ENCODE assay signal across 8 cellular contexts in genomic region chr10:15168781-15169554, GRCh38. TPM values are rescaled to one million over a fixed set of nuclear protein-coding genes. Genes with fewer than 3 reads are reported as not detected.
DNase-seq lines count a peak whose midpoint lies in the region; ATAC-seq, FAIRE-seq and TF ChIP-seq lines count a peak whose summit lies in the region.

No MANE protein-coding gene starts in this region.

- peak; percentile 48 for ATAC-seq in GM21360 (IDR thresholded peaks at IDR 0.05; ENCODE audit: unreplicated experiment)
- peak; percentile 92 for ATAC-seq in mucosa of descending colon

- H3K4me1 Mint-ChIP-seq in CD8-positive, alpha-beta memory T cell: peaks cover 60 to 71% (median 70%) of the 10 kb centered on the region in 3 donors

- H3K9me1 ChIP-seq in endothelial cell of umbilical vein (replicated peaks; ENCODE audit: control insufficient read depth, extremely low read depth, insufficient read depth, low read length): no peaks in the 10 kb centered on the region

- CTCF ChIA-PET in CD8-positive, alpha-beta memory T cell (lab: Charles Lee): interaction anchor here (0.9 to 3.2 kb wide), 10 partner anchors 8 to 85 kb away, joined by 3 to 15 read pairs (median 4); no protein-coding TSS in a partner anchor
- CTCF ChIA-PET in endothelial cell of umbilical vein (lab: Charles Lee): interaction anchor here (0.6 to 4.3 kb wide), 18 partner anchors 15 to 217 kb away, joined by 3 to 23 read pairs (median 6); partner anchors contain the start of gene FAM171A1

- dilution Hi-C loops in endothelial cell of umbilical vein (cut with MboI; ENCODE audit: extremely low pct_ligation_motif_present, low sequenced_read_pairs): no loop called here

- peak; percentile 88 to 98 (median 92) for DNase-seq in CD8-positive, alpha-beta memory T cell
- DNase-seq in HT-29 (ENCODE audit: low spot score) (peak; percentile 92), NOMO-1 treated with dmso at 0.1 percent for 144 hours (lab: John Stamatoyannopoulos, UW; ENCODE audit: unreplicated experiment) (peak; percentile 79), activated T-cell treated with anti-CD3 and anti-CD28 coated beads for 1 hour (ENCODE audit: low read depth) (peak; percentile 97), endothelial cell of umbilical vein (ENCODE audit: low read depth, low spot score) (peak; percentile 87), mucosa of descending colon (peak; percentile 97 to 98 (median 98))
- DNase-seq in stimulated activated CD8-positive, alpha-beta memory T cell treated with anti-CD3 and anti-CD28 coated beads, Interleukin-2, amount 100 ng/mL, for 1 hour (ENCODE audit: low read depth in 2 of 2): peak; percentile 91 to 98

- H3K4me2 ChIP-seq in endothelial cell of umbilical vein (ENCODE audit: insufficient read depth, low read length): peak overlapping the region; percentile 90

- peak; percentile 78 for FAIRE-seq in endothelial cell of umbilical vein (lab: Jason Lieb, UNC)

- TF ChIP-seq CTCF in endothelial cell of umbilical vein (IDR thresholded peaks at IDR 0.05; ENCODE audit: extremely low read depth in 1 of 2, insufficient read depth in 1 of 2, low read depth in 1 of 2, low read length in 2 of 2) (no peak), mucosa of descending colon (IDR thresholded peaks at IDR 0.05) (no peak)

- H3K36me3 ChIP-seq in CD8-positive, alpha-beta memory T cell (ENCODE audit: insufficient read depth, low read length): no peaks in the 10 kb centered on the region
- H3K36me3 ChIP-seq in endothelial cell of umbilical vein (ENCODE audit: control insufficient read depth in 2 of 2, extremely low read depth in 1 of 2, insufficient read depth in 2 of 2, low read length in 2 of 2): no peaks in the 10 kb centered on the region
- no peaks in the 10 kb centered on the region for H3K36me3 ChIP-seq in mucosa of descending colon (ENCODE audit: low read depth)

- H3K27me3 ChIP-seq in CD8-positive, alpha-beta memory T cell (ENCODE audit: insufficient read depth, low read length, poor library complexity, severe bottlenecking): no peaks in the 10 kb centered on the region
- H3K27me3 ChIP-seq in endothelial cell of umbilical vein (ENCODE audit: control insufficient read depth in 2 of 2, insufficient read depth in 2 of 2, low read length in 2 of 2): no peaks in the 10 kb centered on the region

- H3K79me2 ChIP-seq in endothelial cell of umbilical vein (ENCODE audit: control insufficient read depth, insufficient read depth, low read length): peaks cover 44% of the 10 kb centered on the region

- TF ChIP-seq POLR2A in endothelial cell of umbilical vein (IDR thresholded peaks at IDR 0.05; ENCODE audit: low read depth, low read length): no peak

- peak overlapping the region; percentile 78 for H2AFZ ChIP-seq in endothelial cell of umbilical vein (ENCODE audit: low read depth, low read length)

- H3K27me3 Mint-ChIP-seq in CD8-positive, alpha-beta memory T cell: peaks cover 0 to 2% of the 10 kb centered on the region in 2 donors

- H3K9ac ChIP-seq in endothelial cell of umbilical vein (replicated peaks; ENCODE audit: extremely low read depth, insufficient read depth, low read length): peak overlapping the region; percentile 6

- POLR2A ChIA-PET in CD8-positive, alpha-beta memory T cell (lab: Charles Lee): interaction anchor here (0.6 to 2.9 kb wide), 9 partner anchors 16 to 331 kb away, joined by 3 to 20 read pairs (median 6); partner anchors contain the start of genes CDNF, HSPA14, MEIG1 and MSANTD7
- POLR2A ChIA-PET in endothelial cell of umbilical vein (lab: Charles Lee): interaction anchor here (0.6 to 2.8 kb wide), 7 partner anchors 28 to 291 kb away, joined by 3 to 16 read pairs (median 5); no protein-coding TSS in a partner anchor

- H3K4me3 Mint-ChIP-seq in CD8-positive, alpha-beta memory T cell: peak overlapping the region; percentile 77 to 97 (median 82)

- peak overlapping the region; percentile 57 for H3K4me3 ChIP-seq in CD8-positive, alpha-beta memory T cell (ENCODE audit: low read length)
- H3K4me3 ChIP-seq in endothelial cell of umbilical vein (replicated peaks in 1 of 3; ENCODE audit: insufficient read depth in 1 of 3, low read depth in 1 of 3, low read length in 3 of 3) (no peak overlapping the region), mucosa of descending colon (no peak overlapping the region)

- peaks cover 10% of the 10 kb centered on the region for H4K20me1 ChIP-seq in endothelial cell of umbilical vein (replicated peaks; ENCODE audit: control insufficient read depth, extremely low read depth, insufficient read depth, low read length)

- peaks cover 0 to 9% (median 0%) of the 10 kb centered on the region in 3 donors for H3K36me3 Mint-ChIP-seq in CD8-positive, alpha-beta memory T cell

- no peaks in the 10 kb centered on the region for H3K9me3 ChIP-seq in CD8-positive, alpha-beta memory T cell (ENCODE audit: low read length)
- H3K9me3 ChIP-seq in endothelial cell of umbilical vein (replicated peaks; ENCODE audit: control insufficient read depth, insufficient read depth, low read length) (no peaks in the 10 kb centered on the region), mucosa of descending colon (no peaks in the 10 kb centered on the region)

- BruUV-seq in endothelial cell of umbilical vein (replicated peaks; lab: Mats Ljungman, UMichigan): TSS peak; percentile 32

- H3K27ac ChIP-seq in CD8-positive, alpha-beta memory T cell (ENCODE audit: low read depth, low read length): peak overlapping the region; percentile 52
- no peak overlapping the region for H3K27ac ChIP-seq in endothelial cell of umbilical vein (ENCODE audit: insufficient read depth, low read depth, low read length)

- peaks cover 61% of the 10 kb centered on the region for H3K4me1 ChIP-seq in CD8-positive, alpha-beta memory T cell (ENCODE audit: insufficient read depth, low read length)
- H3K4me1 ChIP-seq in endothelial cell of umbilical vein (ENCODE audit: control insufficient read depth, extremely low read depth, insufficient read depth, low read length) (peaks cover 35% of the 10 kb centered on the region), mucosa of descending colon (ENCODE audit: low read depth) (peaks cover 11% of the 10 kb centered on the region)

- intact Hi-C loops in endothelial cell of umbilical vein (cut with micrococcal nuclease) (loop anchor here (1.0 to 5.0 kb wide), 3 partner anchors 26 to 218 kb away; no protein-coding TSS in a partner anchor), mucosa of descending colon (cut with DNase I, micrococcal nuclease) (loop anchor here in 1 of 2 donors (10.0 kb wide), 1 partner anchor 64 kb away; no protein-coding TSS in a partner anchor)

- no peaks in the 10 kb centered on the region for H3K9me3 Mint-ChIP-seq in CD8-positive, alpha-beta memory T cell

- peak overlapping the region; percentile 64 to 94 (median 88) for H3K27ac Mint-ChIP-seq in CD8-positive, alpha-beta memory T cell

TF ChIP-seq in endothelial cell of umbilical vein, 7 proteins besides CTCF, POLR2A, EP300 and RAD21:
- TF ChIP-seq MAX (IDR thresholded peaks at IDR 0.05; ENCODE audit: insufficient read depth, insufficient read length) (no peak), GATA2 (IDR thresholded peaks at IDR 0.05; ENCODE audit: insufficient read depth, insufficient read length, low read depth, low read length) (no peak)

RNA-seq across cellular contexts. Expression of gene NMT2, which starts 0.5 kb away (rescaled TPM):
- 10 to 100 TPM; 16.1 to 16.8 TPM for total RNA-seq in CD8-positive, alpha-beta memory T cell
- 36.6 TPM for polyA plus RNA-seq in CD8-positive, alpha-beta memory T cell
- 3.9 and 4.4 TPM in 2 replicates for total RNA-seq in HT-29 (2014; rRNA removed; shearing (Covaris generic))
- total RNA-seq in endothelial cell of umbilical vein: 109 and 110 TPM in 2 replicates
- 31.9 and 39.0 TPM in 2 replicates for polyA plus RNA-seq in endothelial cell of umbilical vein
- 48.3 and 49.3 TPM in 2 replicates for polyA plus RNA-seq in endothelial cell of umbilical vein (2011; cell fraction: cytosol; rRNA removed)
- 78.4 and 107 TPM in 2 replicates for polyA plus RNA-seq in endothelial cell of umbilical vein (2011; cell fraction: nucleus; rRNA removed)
- 58.9 and 84.5 TPM in 2 replicates for polyA plus RNA-seq in endothelial cell of umbilical vein (2012)
- polyA minus RNA-seq in endothelial cell of umbilical vein: 32.7 and 34.9 TPM in 2 replicates
- not detected for polyA minus RNA-seq in endothelial cell of umbilical vein (2011; cell fraction: cytosol; rRNA and poly(A)+ RNA removed)
- polyA minus RNA-seq in endothelial cell of umbilical vein (2011; cell fraction: nucleus; rRNA and poly(A)+ RNA removed): 58.9 and 70.1 TPM in 2 replicates
- 10 to 100 TPM; 21.8 to 26.4 (median 24.3) TPM for total RNA-seq in mucosa of descending colon
